22 cellular contexts compared by ENCODE assay signal in the genomic region with DNA sequence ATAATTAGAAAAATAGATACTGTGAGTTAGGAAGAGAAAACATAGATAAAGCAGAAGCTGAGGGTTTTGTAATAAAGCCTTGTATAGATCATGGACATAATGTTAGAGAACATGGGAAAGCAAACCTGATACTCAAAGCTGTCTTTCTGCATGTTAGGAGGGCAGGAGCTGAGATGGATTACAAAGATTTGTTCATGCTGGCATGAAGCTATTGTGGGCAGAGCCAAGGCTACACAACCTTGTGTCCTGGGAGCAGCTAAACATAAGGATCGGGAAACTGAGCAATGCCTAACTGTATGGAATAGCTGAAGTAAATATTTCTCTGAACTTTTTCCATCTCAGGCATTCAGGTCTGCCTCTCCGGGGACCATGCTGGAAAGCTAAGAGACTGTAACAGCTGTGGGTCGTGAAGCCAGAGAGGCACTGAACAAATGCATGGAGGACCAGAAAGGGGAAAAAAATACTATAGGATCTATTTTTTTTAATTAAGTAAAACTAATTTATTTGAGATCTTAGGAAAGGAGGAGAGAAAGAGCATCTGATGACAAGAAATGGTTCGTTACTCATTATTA. TPM values are rescaled to one million over a fixed set of nuclear protein-coding genes. Genes with fewer than 3 reads are reported as not detected.
"Had no signal": no experiment of that assay in that cellular context is flagged by ENCODE, and none has a peak within 500 bp of the region (broad histone marks: within the 10 kb centered on the region; RNA-seq: fewer than 3 reads in every experiment).

No MANE protein-coding gene starts in this region.

- H3K4me3 Mint-ChIP-seq: activated CD4-positive, alpha-beta memory T cell treated with anti-CD3 and anti-CD28 coated beads, Interleukin-2, amount 10 ng/mL, durations not matched to agents 7 days and 5 days; activated CD8-positive, alpha-beta memory T cell treated with anti-CD3 and anti-CD28 coated beads, Interleukin-2, amount 10 ng/mL, durations not matched to agents 7 days and 5 days; activated naive CD8-positive, alpha-beta T cell treated with anti-CD3 and anti-CD28 coated beads, Interleukin-2, amount 10 ng/mL, durations not matched to agents 7 days and 5 days; endodermal cell; naive thymus-derived CD8-positive, alpha-beta T cell; stimulated activated naive CD8-positive, alpha-beta T cell treated with anti-CD3 and anti-CD28 coated beads, Interleukin-15, amount 100 ng/mL, for 72 hours had no signal

- H3K4me1 ChIP-seq: left ventricle myocardium inferior, suprapubic skin, vagina had no signal

- H3K27ac ChIP-seq: epithelial cell of prostate, left ventricle myocardium inferior, suprapubic skin, vagina had no signal

- DNase-seq: activated CD4-positive, alpha-beta memory T cell treated with anti-CD3 and anti-CD28 coated beads, Interleukin-2, amount 10 ng/mL, durations not matched to agents 7 days and 5 days; activated CD4-positive, alpha-beta T cell treated with anti-CD3 and anti-CD28 coated beads for 48 hours; activated CD4-positive, CD25-positive, alpha-beta regulatory T cell; activated CD8-positive, alpha-beta memory T cell treated with anti-CD3 and anti-CD28 coated beads, Interleukin-2, amount 10 ng/mL, durations not matched to agents 7 days and 5 days; activated naive CD4-positive, alpha-beta T cell treated with Interleukin-2 at 50 U/mL for 16 hours; activated naive CD8-positive, alpha-beta T cell treated with anti-CD3 and anti-CD28 coated beads, Interleukin-2, amount 10 ng/mL, durations not matched to agents 7 days and 5 days; caudate nucleus; endodermal cell; foreskin fibroblast; hippocampal formation; kidney; left ventricle myocardium inferior; naive thymus-derived CD8-positive, alpha-beta T cell; stimulated activated naive CD8-positive, alpha-beta T cell treated with anti-CD3 and anti-CD28 coated beads, Interleukin-15, amount 100 ng/mL, for 72 hours; T-helper 1 cell; T-helper 9 cell; transverse colon had no signal

- H3K36me3 ChIP-seq: left ventricle myocardium inferior, suprapubic skin, transverse colon, vagina had no signal

- H3K36me3 Mint-ChIP-seq: activated CD8-positive, alpha-beta memory T cell treated with anti-CD3 and anti-CD28 coated beads, Interleukin-2, amount 10 ng/mL, durations not matched to agents 7 days and 5 days; activated naive CD8-positive, alpha-beta T cell treated with anti-CD3 and anti-CD28 coated beads, Interleukin-2, amount 10 ng/mL, durations not matched to agents 7 days and 5 days; naive thymus-derived CD8-positive, alpha-beta T cell had no signal

- H3K9me3 ChIP-seq: left ventricle myocardium inferior, suprapubic skin, transverse colon, vagina had no signal

- H3K27me3 Mint-ChIP-seq: activated CD8-positive, alpha-beta memory T cell treated with anti-CD3 and anti-CD28 coated beads, Interleukin-2, amount 10 ng/mL, durations not matched to agents 7 days and 5 days; stimulated activated naive CD8-positive, alpha-beta T cell treated with anti-CD3 and anti-CD28 coated beads, Interleukin-15, amount 100 ng/mL, for 72 hours had no signal

- H3K27ac Mint-ChIP-seq: activated CD4-positive, alpha-beta memory T cell treated with anti-CD3 and anti-CD28 coated beads, Interleukin-2, amount 10 ng/mL, durations not matched to agents 7 days and 5 days; activated CD8-positive, alpha-beta memory T cell treated with anti-CD3 and anti-CD28 coated beads, Interleukin-2, amount 10 ng/mL, durations not matched to agents 7 days and 5 days; activated naive CD8-positive, alpha-beta T cell treated with anti-CD3 and anti-CD28 coated beads, Interleukin-2, amount 10 ng/mL, durations not matched to agents 7 days and 5 days; activated T-helper 2 cell treated with anti-CD3 and anti-CD28 coated beads, Interferon-gamma antibody, Interleukin-2, Interleukin-4, amounts not matched to agents 10 μg/mL and 5 μg/mL and 100 μg/mL, durations not matched to agents 14 hours and 24 hours and 36 hours; endodermal cell; naive thymus-derived CD8-positive, alpha-beta T cell; stimulated activated naive CD8-positive, alpha-beta T cell treated with anti-CD3 and anti-CD28 coated beads, Interleukin-15, amount 100 ng/mL, for 72 hours had no signal

- H3K9me3 Mint-ChIP-seq: activated CD4-positive, alpha-beta memory T cell treated with anti-CD3 and anti-CD28 coated beads, Interleukin-2, amount 10 ng/mL, durations not matched to agents 7 days and 5 days; activated naive CD8-positive, alpha-beta T cell treated with anti-CD3 and anti-CD28 coated beads, Interleukin-2, amount 10 ng/mL, durations not matched to agents 7 days and 5 days; activated T-helper 2 cell treated with anti-CD3 and anti-CD28 coated beads, Interferon-gamma antibody, Interleukin-2, Interleukin-4, amounts not matched to agents 10 μg/mL and 5 μg/mL and 100 μg/mL, durations not matched to agents 14 hours and 24 hours and 36 hours; endodermal cell; naive thymus-derived CD8-positive, alpha-beta T cell; stimulated activated naive CD8-positive, alpha-beta T cell treated with anti-CD3 and anti-CD28 coated beads, Interleukin-15, amount 100 ng/mL, for 72 hours had no signal

- ATAC-seq: activated CD8-positive, alpha-beta memory T cell treated with anti-CD3 and anti-CD28 coated beads, Interleukin-2, amount 10 ng/mL, durations not matched to agents 7 days and 5 days; naive thymus-derived CD8-positive, alpha-beta T cell; stimulated activated naive CD8-positive, alpha-beta T cell treated with anti-CD3 and anti-CD28 coated beads, Interleukin-15, amount 100 ng/mL, for 72 hours had no signal

- FAIRE-seq: colon had no signal

- H3K27me3 ChIP-seq: suprapubic skin, transverse colon, vagina had no signal

- H3K4me1 Mint-ChIP-seq: activated CD4-positive, alpha-beta memory T cell treated with anti-CD3 and anti-CD28 coated beads, Interleukin-2, amount 10 ng/mL, durations not matched to agents 7 days and 5 days; activated CD8-positive, alpha-beta memory T cell treated with anti-CD3 and anti-CD28 coated beads, Interleukin-2, amount 10 ng/mL, durations not matched to agents 7 days and 5 days; activated naive CD8-positive, alpha-beta T cell treated with anti-CD3 and anti-CD28 coated beads, Interleukin-2, amount 10 ng/mL, durations not matched to agents 7 days and 5 days; naive thymus-derived CD8-positive, alpha-beta T cell; stimulated activated naive CD8-positive, alpha-beta T cell treated with anti-CD3 and anti-CD28 coated beads, Interleukin-15, amount 100 ng/mL, for 72 hours had no signal

- H3K4me3 ChIP-seq: left ventricle myocardium inferior, suprapubic skin, transverse colon, vagina had no signal

RNA-seq across cellular contexts. Expression of a gene that starts 28.3 kb away (rescaled TPM):
- total RNA-seq: activated CD4-positive, alpha-beta memory T cell treated with anti-CD3 and anti-CD28 coated beads, Interleukin-2, amount 10 ng/mL, durations not matched to agents 7 days and 5 days; activated CD8-positive, alpha-beta memory T cell treated with anti-CD3 and anti-CD28 coated beads, Interleukin-2, amount 10 ng/mL, durations not matched to agents 7 days and 5 days; activated naive CD8-positive, alpha-beta T cell treated with anti-CD3 and anti-CD28 coated beads, Interleukin-2, amount 10 ng/mL, durations not matched to agents 7 days and 5 days; naive thymus-derived CD8-positive, alpha-beta T cell had no signal
